In genomic region chr5:160173-160510, GRCh38 we compare ENCODE assay signal across 19 cellular contexts. TPM values are rescaled to one million over a fixed set of nuclear protein-coding genes. Genes with fewer than 3 reads are reported as not detected.
DNase-seq lines count a peak whose midpoint lies in the region; ATAC-seq and TF ChIP-seq lines count a peak whose summit lies in the region.
"Had no signal": no experiment of that assay in that cellular context is flagged by ENCODE, and none has a peak within 500 bp of the region (broad histone marks: within the 10 kb centered on the region; RNA-seq: fewer than 3 reads in every experiment).

No MANE protein-coding gene starts in this region.

- TF ChIP-seq CTCF in IMR-90 (conservative IDR thresholded peaks at IDR 0.05; ENCODE audit: low read depth, low read length) (no peak), osteocyte (IDR thresholded peaks at IDR 0.05) (no peak)

- no peak overlapping the region for H3K27ac ChIP-seq in BLaER1
- H3K27ac ChIP-seq in IMR-90 (ENCODE audit: insufficient read depth, low read length) = no peak overlapping the region
- H3K27ac ChIP-seq: right atrium auricular region, thoracic aorta had no signal

- H3K27me3 Mint-ChIP-seq in central memory CD8-positive, alpha-beta T cell = peaks cover 60% of the 10 kb centered on the region
- no peaks in the 10 kb centered on the region for H3K27me3 Mint-ChIP-seq in osteocyte (ENCODE audit: unreplicated experiment)

- H3K36me3 ChIP-seq in BLaER1 (peaks cover 95% of the 10 kb centered on the region), IMR-90 (ENCODE audit: control insufficient read depth, insufficient read depth, low read length) (no peaks in the 10 kb centered on the region)
- H3K36me3 ChIP-seq: right atrium auricular region, thoracic aorta had no signal

- CTCF ChIA-PET in IMR-90 (lab: Yijun Ruan, JAX) = no interaction called here

- dilution Hi-C loops in IMR-90 (cut with HindIII; ENCODE audit: low sequenced_read_pairs, unreplicated experiment) = no loop called here

- TF ChIP-seq POLR2A in IMR-90 (IDR thresholded peaks at IDR 0.05; ENCODE audit: low read depth, low read length) = no peak

- H3K4me3 Mint-ChIP-seq in central memory CD8-positive, alpha-beta T cell = no peak overlapping the region
- H3K4me3 Mint-ChIP-seq in osteocyte (ENCODE audit: unreplicated experiment) = no peak overlapping the region
- H3K4me3 Mint-ChIP-seq: activated T-cell treated with anti-CD3 and anti-CD28 coated beads, Interleukin-2, amount 50 U/mL, for 72 hours; B cell had no signal

- intact Hi-C loops in IMR-90 (cut with micrococcal nuclease) = no loop called here

- H4K8ac ChIP-seq in IMR-90 (ENCODE audit: low read depth in 2 of 2, low read length in 2 of 2) = no peak overlapping the region

- no peak overlapping the region for H2AK5ac ChIP-seq in IMR-90 (ENCODE audit: low read depth, low read length)

- no peak overlapping the region for H3K23ac ChIP-seq in IMR-90 (ENCODE audit: low read depth, low read length)

- H3K4me3 ChIP-seq in BLaER1 (no peak overlapping the region), IMR-90 (ENCODE audit: insufficient read depth, low read depth, low read length) (no peak overlapping the region)
- H3K4me3 ChIP-seq: right atrium auricular region, thoracic aorta had no signal

- H3K9me3 Mint-ChIP-seq in central memory CD8-positive, alpha-beta T cell = no peaks in the 10 kb centered on the region
- no peaks in the 10 kb centered on the region for H3K9me3 Mint-ChIP-seq in osteocyte (ENCODE audit: unreplicated experiment)
- H3K9me3 Mint-ChIP-seq: activated T-cell treated with anti-CD3 and anti-CD28 coated beads, Interleukin-2, amount 50 U/mL, for 72 hours had no signal

- POLR2A ChIA-PET in IMR-90 (lab: Charles Lee; ENCODE audit: unreplicated experiment) = no interaction called here

- peaks cover 90% of the 10 kb centered on the region for H3K4me1 ChIP-seq in BLaER1
- peaks cover 12% of the 10 kb centered on the region for H3K4me1 ChIP-seq in IMR-90 (ENCODE audit: control insufficient read depth, insufficient read depth, low read length)
- H3K4me1 ChIP-seq: right atrium auricular region had no signal

- peaks cover 1% of the 10 kb centered on the region for H3K36me3 Mint-ChIP-seq in central memory CD8-positive, alpha-beta T cell (ENCODE audit: insufficient read depth)
- peaks cover 5% of the 10 kb centered on the region for H3K36me3 Mint-ChIP-seq in osteocyte (ENCODE audit: unreplicated experiment)

- H2BK5ac ChIP-seq in IMR-90 (ENCODE audit: low read depth, low read length, poor library complexity, severe bottlenecking) = no peak overlapping the region

- H2BK20ac ChIP-seq in IMR-90 (ENCODE audit: low read depth, low read length) = 0 out of 2 replicates have a peak overlapping the region, but pooled peaks have one; percentile 69

- H3K14ac ChIP-seq in IMR-90 (replicated peaks; ENCODE audit: low read depth, low read length) = no peak overlapping the region

- no peak overlapping the region for H2AFZ ChIP-seq in IMR-90 (replicated peaks; ENCODE audit: low read length, poor library complexity)

- peaks cover 5% of the 10 kb centered on the region for H3K4me1 Mint-ChIP-seq in central memory CD8-positive, alpha-beta T cell
- H3K4me1 Mint-ChIP-seq in osteocyte (ENCODE audit: unreplicated experiment) = peaks cover 23% of the 10 kb centered on the region
- H3K4me1 Mint-ChIP-seq: B cell had no signal

- H2BK120ac ChIP-seq in IMR-90 (ENCODE audit: low read depth, low read length) = peak overlapping the region; percentile 65; the same call in 1 of the 2 replicates

- ATAC-seq in IMR-90 (ENCODE audit: low read depth) = peak; percentile 48
- no peak for ATAC-seq in central memory CD8-positive, alpha-beta T cell (replicated peaks; ENCODE audit: extremely low read depth, poor library complexity, severe bottlenecking)
- ATAC-seq in HG03175 (IDR thresholded peaks at IDR 0.05; ENCODE audit: unreplicated experiment) = no peak
- no peak for ATAC-seq in HG03378 (IDR thresholded peaks at IDR 0.05; ENCODE audit: unreplicated experiment)
- no peak for ATAC-seq in HG02870 (IDR thresholded peaks at IDR 0.05; ENCODE audit: unreplicated experiment)
- ATAC-seq: activated T-cell treated with anti-CD3 and anti-CD28 coated beads, Interleukin-2, amount 50 U/mL, for 72 hours; Panc1 had no signal

- BruUV-seq in IMR-90 (replicated peaks; lab: Mats Ljungman, UMichigan) = no TSS peak

- no peak for TF ChIP-seq RAD21 in IMR-90 (IDR thresholded peaks at IDR 0.05; ENCODE audit: low read length)

- no peak overlapping the region for H2AK9ac ChIP-seq in IMR-90 (replicated peaks; ENCODE audit: low read depth, low read length, poor library complexity)

- peak overlapping the region; percentile 80 for H3K27ac Mint-ChIP-seq in central memory CD8-positive, alpha-beta T cell (ENCODE audit: low read depth)
- peak overlapping the region; percentile 58 for H3K27ac Mint-ChIP-seq in osteocyte (ENCODE audit: unreplicated experiment)
- H3K27ac Mint-ChIP-seq: B cell had no signal

- no peak overlapping the region for H3K18ac ChIP-seq in IMR-90 (ENCODE audit: low read depth, low read length)

- no peaks in the 10 kb centered on the region for H3K79me1 ChIP-seq in IMR-90 (ENCODE audit: low read depth in 1 of 2, low read length in 2 of 2)

- peaks cover 12% of the 10 kb centered on the region; the same call in 1 of the 2 replicates for H3K9me1 ChIP-seq in IMR-90 (ENCODE audit: insufficient read depth, low read length)

- no peak overlapping the region for H3K56ac ChIP-seq in IMR-90 (ENCODE audit: extremely low read depth, insufficient read depth, low read length)

- in situ Hi-C loops in IMR-90 (cut with MboI; ENCODE audit: low sequenced_read_pairs) = no loop called here

- no peaks in the 10 kb centered on the region for H3K27me3 ChIP-seq in BLaER1
- H3K27me3 ChIP-seq in IMR-90 (ENCODE audit: control insufficient read depth, insufficient read depth, low read length) = no peaks in the 10 kb centered on the region
- H3K27me3 ChIP-seq: right atrium auricular region had no signal

- WGBS in IMR-90 (ENCODE audit: extremely low coverage in 2 of 2, insufficient read length in 1 of 2), 2 experiments = 100% methylated on average over 4 of the region's 14 CpGs; no CpG with 5 or more reads in 1 of the 2 experiments

- H4K20me1 ChIP-seq in BLaER1 (peaks cover 21% of the 10 kb centered on the region), IMR-90 (ENCODE audit: insufficient read depth, low read length) (no peaks in the 10 kb centered on the region)

- no peak overlapping the region for H3K4ac ChIP-seq in IMR-90 (ENCODE audit: low read depth, low read length)

- H2BK15ac ChIP-seq in IMR-90 (ENCODE audit: low read depth, low read length) = no peak overlapping the region

- peaks cover 5% of the 10 kb centered on the region; the same call in 1 of the 2 replicates for H3K9me3 ChIP-seq in BLaER1
- no peaks in the 10 kb centered on the region for H3K9me3 ChIP-seq in IMR-90 (ENCODE audit: control insufficient read depth, insufficient read depth, low read length)
- H3K9me3 ChIP-seq: right atrium auricular region, thoracic aorta had no signal

- DNase-seq in IMR-90 (peak; percentile 65), osteocyte (ENCODE audit: extremely low spot score, unreplicated experiment) (no peak), NCI-H345 (lab: John Stamatoyannopoulos, UW) (no peak)
- DNase-seq in central memory CD8-positive, alpha-beta T cell (ENCODE audit: low spot score in 2 of 2) = no peak
- DNase-seq: activated T-cell treated with anti-CD3 and anti-CD28 coated beads, Interleukin-2, amount 50 U/mL, for 72 hours; NCI-H1417; NCI-H2171 treated with DMSO at 0.1 percent for 48 hours; stimulated activated CD4-positive, alpha-beta T cell treated with anti-CD3 and anti-CD28 coated beads, Interleukin-4, amount 100 ng/mL, for 1 hour; stimulated activated CD8-positive, alpha-beta memory T cell treated with anti-CD3 and anti-CD28 coated beads, Interleukin-4, amount 100 ng/mL, for 48 hours had no signal

- no peak overlapping the region for H3K9ac ChIP-seq in BLaER1
- H3K9ac ChIP-seq in IMR-90 (ENCODE audit: low read depth, low read length) = no peak overlapping the region

- no peak overlapping the region for H4K91ac ChIP-seq in IMR-90 (ENCODE audit: insufficient read depth, low read depth, low read length)

- H3K4me2 ChIP-seq in BLaER1 (peak overlapping the region; percentile 82), IMR-90 (ENCODE audit: low read depth, low read length) (no peak overlapping the region)

- no peak overlapping the region for H4K5ac ChIP-seq in IMR-90 (ENCODE audit: low read depth, low read length)

TF ChIP-seq in IMR-90, 13 proteins besides CTCF, POLR2A, EP300 and RAD21:
- TF ChIP-seq CEBPB (IDR thresholded peaks at IDR 0.05; ENCODE audit: low read depth, low read length) (no peak), RCOR1 (IDR thresholded peaks at IDR 0.05; ENCODE audit: insufficient replicate concordance, low read length) (peak; percentile 44)

RNA-seq across cellular contexts. Expression of gene LRRC14B, which starts 31.2 kb away (rescaled TPM):
- total RNA-seq in IMR-90 (2012; rRNA removed) (not detected in 2 replicates), osteocyte (not detected in 2 replicates)
- polyA plus RNA-seq in IMR-90 (2012; rRNA removed) = not detected in 2 replicates
- polyA plus RNA-seq in IMR-90 (2012; cell fraction: cytosol; rRNA removed) = not detected in 2 replicates
- polyA plus RNA-seq in IMR-90 (2012; cell fraction: nucleus; rRNA removed; ENCODE audit: low replicate concordance) = 0.03 TPM in 1 of 2 replicates, not detected in the other
- total RNA-seq: activated T-cell treated with anti-CD3 and anti-CD28 coated beads, Interleukin-2, amount 50 U/mL, for 72 hours; B cell; mesenteric fat pad; thoracic aorta had no signal
- polyA plus RNA-seq: adipose tissue had no signal

RNA-seq across cellular contexts. Expression of gene CCDC127, which starts 57.8 kb away (rescaled TPM):
- total RNA-seq in IMR-90 (2012; rRNA removed) (3.9 and 4.4 TPM in 2 replicates), osteocyte (9.9 and 11.1 TPM in 2 replicates)
- 3.2 TPM in 2 replicates for polyA plus RNA-seq in IMR-90 (2012; rRNA removed)
- 2.2 and 2.4 TPM in 2 replicates for polyA plus RNA-seq in IMR-90 (2012; cell fraction: cytosol; rRNA removed)
- polyA plus RNA-seq in IMR-90 (2012; cell fraction: nucleus; rRNA removed; ENCODE audit: low replicate concordance) = 1.5 and 2.8 TPM in 2 replicates

RNA-seq across cellular contexts. Expression of gene SDHA, which starts 58.0 kb away (rescaled TPM):
- total RNA-seq in IMR-90 (2012; rRNA removed) (105 and 122 TPM in 2 replicates), osteocyte (130 and 136 TPM in 2 replicates)
- polyA plus RNA-seq in IMR-90 (2012; rRNA removed) = 120 and 121 TPM in 2 replicates
- polyA plus RNA-seq in IMR-90 (2012; cell fraction: cytosol; rRNA removed) = 120 and 126 TPM in 2 replicates
- 104 and 113 TPM in 2 replicates for polyA plus RNA-seq in IMR-90 (2012; cell fraction: nucleus; rRNA removed; ENCODE audit: low replicate concordance)
